38 cellular contexts compared by ENCODE assay signal in the genomic region with DNA sequence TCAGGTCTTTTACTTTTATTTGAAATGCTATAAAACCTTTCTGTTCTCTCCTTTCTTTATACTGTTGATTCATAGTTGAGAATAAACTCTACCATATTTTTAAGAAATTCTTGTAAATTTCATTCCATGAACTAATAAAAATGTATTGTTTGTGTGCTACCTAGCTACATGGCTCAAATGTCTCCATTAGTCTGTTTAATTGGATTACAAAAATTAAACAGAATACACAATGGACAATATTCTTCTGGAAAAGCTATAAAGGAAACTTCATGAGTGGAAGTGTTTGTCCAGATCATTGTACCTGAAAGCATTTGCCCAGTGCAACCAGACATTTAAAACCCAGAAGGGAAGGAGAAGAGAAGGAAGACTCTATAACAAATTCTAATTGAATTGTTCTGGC. TPM values are rescaled to one million over a fixed set of nuclear protein-coding genes. Genes with fewer than 3 reads are reported as not detected.
"Had no signal": no experiment of that assay in that cellular context is flagged by ENCODE, and none has a peak within 500 bp of the region (broad histone marks: within the 10 kb centered on the region; RNA-seq: fewer than 3 reads in every experiment).

No MANE protein-coding gene starts in this region.

- H3K36me3 ChIP-seq: MG63 had no signal

- DNase-seq: Karpas-422, Kasumi-1, MG63, MM.1S, MV-4-11, NCI-H1048, NCI-H1092, NCI-H1092 treated with DMSO at 0.1 percent for 48 hours, NCI-H1105, NCI-H1105 treated with DMSO at 0.1 percent for 48 hours, NCI-H1417 treated with DMSO at 0.1 percent for 48 hours, NCI-H1436, NCI-H1436 treated with DMSO at 0.1 percent for 48 hours, NCI-H146, NCI-H1694, NCI-H1694 treated with DMSO at 0.1 percent for 48 hours, NCI-H187, NCI-H187 treated with DMSO at 0.1 percent for 48 hours, NCI-H1930, NCI-H2029, NCI-H2029 treated with DMSO at 0.1 percent for 48 hours, NCI-H2081, NCI-H2081 treated with DMSO at 0.1 percent for 48 hours, NCI-H2107, NCI-H2171, NCI-H2171 treated with DMSO at 0.1 percent for 48 hours, NCI-H2227 treated with DMSO at 0.1 percent for 48 hours, NCI-H226, NCI-H345, NCI-H446, NCI-H446 treated with DMSO at 0.1 percent for 48 hours, NCI-H510A, NCI-H510A treated with DMSO at 0.1 percent for 48 hours, NCI-H524, NCI-H524 treated with DMSO at 0.1 percent for 48 hours had no signal

- H3K9me3 ChIP-seq: MG63 had no signal

- H3K27me3 ChIP-seq: MG63 had no signal

- H3K4me3 ChIP-seq: MG63 had no signal

RNA-seq across cellular contexts. Expression of a gene that starts 20.1 kb away (rescaled TPM):
- total RNA-seq: M059J, MCF 10A, NCI-H460 had no signal
